1 cellular context compared by ENCODE assay signal in the genomic region with DNA sequence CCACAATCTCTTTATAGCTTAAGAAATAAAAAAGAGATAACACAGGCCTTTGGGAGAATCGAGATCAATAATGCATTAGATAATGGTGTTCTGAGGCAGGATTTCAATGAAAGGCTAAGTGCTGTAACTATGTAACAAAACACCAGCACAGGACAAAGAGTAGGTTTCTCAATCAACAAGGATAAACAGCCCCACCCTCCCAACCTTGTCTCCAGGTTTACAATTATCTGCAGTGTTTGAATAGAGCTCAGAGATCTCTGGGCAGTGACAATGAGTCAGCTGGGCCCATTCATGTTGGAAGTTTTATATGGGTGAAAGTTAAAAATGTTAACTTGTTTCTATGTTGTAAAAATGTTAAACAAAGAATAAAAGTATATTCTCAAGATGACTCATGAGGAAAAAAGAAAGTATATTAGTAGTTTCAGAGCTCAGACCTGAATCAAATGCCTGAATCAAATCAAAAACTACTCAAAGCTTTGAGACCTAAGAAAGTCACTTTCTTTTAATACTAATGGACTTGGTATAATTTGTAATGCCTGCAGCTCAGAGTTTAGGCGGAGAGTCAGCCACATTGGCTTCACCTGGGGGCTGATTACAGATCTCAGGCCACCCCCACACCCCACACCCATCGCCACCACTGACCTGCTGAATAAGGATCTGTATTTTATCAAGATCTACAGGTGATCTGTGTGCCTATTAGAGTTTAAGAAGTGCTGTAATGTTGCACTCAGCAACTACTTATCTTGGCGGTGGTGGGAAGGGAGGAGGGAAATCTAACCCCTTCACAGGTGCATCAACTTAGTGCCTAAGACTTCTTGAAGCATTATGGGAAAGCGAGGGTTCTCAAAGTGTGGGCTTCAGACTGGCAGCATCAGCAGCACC.
TF ChIP-seq lines count a peak whose summit lies in the region.

No MANE protein-coding gene starts in this region.

TF ChIP-seq in GM23338, 12 proteins besides CTCF, POLR2A, EP300 and RAD21 (continued from another document):
- TF ChIP-seq, protein P1, sequence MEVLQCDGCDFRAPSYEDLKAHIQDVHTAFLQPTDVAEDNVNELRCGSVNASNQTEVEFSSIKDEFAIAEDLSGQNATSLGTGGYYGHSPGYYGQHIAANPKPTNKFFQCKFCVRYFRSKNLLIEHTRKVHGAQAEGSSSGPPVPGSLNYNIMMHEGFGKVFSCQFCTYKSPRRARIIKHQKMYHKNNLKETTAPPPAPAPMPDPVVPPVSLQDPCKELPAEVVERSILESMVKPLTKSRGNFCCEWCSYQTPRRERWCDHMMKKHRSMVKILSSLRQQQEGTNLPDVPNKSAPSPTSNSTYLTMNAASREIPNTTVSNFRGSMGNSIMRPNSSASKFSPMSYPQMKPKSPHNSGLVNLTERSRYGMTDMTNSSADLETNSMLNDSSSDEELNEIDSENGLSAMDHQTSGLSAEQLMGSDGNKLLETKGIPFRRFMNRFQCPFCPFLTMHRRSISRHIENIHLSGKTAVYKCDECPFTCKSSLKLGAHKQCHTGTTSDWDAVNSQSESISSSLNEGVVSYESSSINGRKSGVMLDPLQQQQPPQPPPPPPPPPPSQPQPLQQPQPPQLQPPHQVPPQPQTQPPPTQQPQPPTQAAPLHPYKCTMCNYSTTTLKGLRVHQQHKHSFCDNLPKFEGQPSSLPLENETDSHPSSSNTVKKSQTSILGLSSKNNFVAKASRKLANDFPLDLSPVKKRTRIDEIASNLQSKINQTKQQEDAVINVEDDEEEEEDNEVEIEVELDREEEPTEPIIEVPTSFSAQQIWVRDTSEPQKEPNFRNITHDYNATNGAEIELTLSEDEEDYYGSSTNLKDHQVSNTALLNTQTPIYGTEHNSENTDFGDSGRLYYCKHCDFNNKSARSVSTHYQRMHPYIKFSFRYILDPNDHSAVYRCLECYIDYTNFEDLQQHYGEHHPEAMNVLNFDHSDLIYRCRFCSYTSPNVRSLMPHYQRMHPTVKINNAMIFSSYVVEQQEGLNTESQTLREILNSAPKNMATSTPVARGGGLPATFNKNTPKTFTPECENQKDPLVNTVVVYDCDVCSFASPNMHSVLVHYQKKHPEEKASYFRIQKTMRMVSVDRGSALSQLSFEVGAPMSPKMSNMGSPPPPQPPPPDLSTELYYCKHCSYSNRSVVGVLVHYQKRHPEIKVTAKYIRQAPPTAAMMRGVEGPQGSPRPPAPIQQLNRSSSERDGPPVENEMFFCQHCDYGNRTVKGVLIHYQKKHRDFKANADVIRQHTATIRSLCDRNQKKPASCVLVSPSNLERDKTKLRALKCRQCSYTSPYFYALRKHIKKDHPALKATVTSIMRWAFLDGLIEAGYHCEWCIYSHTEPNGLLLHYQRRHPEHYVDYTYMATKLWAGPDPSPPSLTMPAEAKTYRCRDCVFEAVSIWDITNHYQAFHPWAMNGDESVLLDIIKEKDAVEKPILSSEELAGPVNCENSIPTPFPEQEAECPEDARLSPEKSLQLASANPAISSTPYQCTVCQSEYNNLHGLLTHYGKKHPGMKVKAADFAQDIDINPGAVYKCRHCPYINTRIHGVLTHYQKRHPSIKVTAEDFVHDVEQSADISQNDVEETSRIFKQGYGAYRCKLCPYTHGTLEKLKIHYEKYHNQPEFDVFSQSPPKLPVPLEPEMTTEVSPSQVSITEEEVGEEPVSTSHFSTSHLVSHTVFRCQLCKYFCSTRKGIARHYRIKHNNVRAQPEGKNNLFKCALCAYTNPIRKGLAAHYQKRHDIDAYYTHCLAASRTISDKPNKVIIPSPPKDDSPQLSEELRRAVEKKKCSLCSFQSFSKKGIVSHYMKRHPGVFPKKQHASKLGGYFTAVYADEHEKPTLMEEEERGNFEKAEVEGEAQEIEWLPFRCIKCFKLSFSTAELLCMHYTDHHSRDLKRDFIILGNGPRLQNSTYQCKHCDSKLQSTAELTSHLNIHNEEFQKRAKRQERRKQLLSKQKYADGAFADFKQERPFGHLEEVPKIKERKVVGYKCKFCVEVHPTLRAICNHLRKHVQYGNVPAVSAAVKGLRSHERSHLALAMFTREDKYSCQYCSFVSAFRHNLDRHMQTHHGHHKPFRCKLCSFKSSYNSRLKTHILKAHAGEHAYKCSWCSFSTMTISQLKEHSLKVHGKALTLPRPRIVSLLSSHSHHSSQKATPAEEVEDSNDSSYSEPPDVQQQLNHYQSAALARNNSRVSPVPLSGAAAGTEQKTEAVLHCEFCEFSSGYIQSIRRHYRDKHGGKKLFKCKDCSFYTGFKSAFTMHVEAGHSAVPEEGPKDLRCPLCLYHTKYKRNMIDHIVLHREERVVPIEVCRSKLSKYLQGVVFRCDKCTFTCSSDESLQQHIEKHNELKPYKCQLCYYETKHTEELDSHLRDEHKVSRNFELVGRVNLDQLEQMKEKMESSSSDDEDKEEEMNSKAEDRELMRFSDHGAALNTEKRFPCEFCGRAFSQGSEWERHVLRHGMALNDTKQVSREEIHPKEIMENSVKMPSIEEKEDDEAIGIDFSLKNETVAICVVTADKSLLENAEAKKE (CRISPR knock-in tag; IDR thresholded peaks at IDR 0.05) = no peak
- TF ChIP-seq ZNF114 (CRISPR knock-in tag; IDR thresholded peaks at IDR 0.05) = no peak
- no peak for TF ChIP-seq REST (IDR thresholded peaks at IDR 0.05; ENCODE audit: unreplicated experiment)
